In genomic region chr14:57268161-57269067, GRCh38 we compare ENCODE assay signal across 8 cellular contexts. TPM values are rescaled to one million over a fixed set of nuclear protein-coding genes. Genes with fewer than 3 reads are reported as not detected.
DNase-seq lines count a peak whose midpoint lies in the region; ATAC-seq and TF ChIP-seq lines count a peak whose summit lies in the region.

Gene AP5M1, plus strand, starts transcription at chr14:57268971. Its CDS starts 344 bp downstream, at chr14:57269315.
Gene EXOC5, minus strand, starts transcription at chr14:57268905. Its CDS starts 257 bp downstream, at chr14:57268648.

- peak; percentile 88 for ATAC-seq in GM21737 (IDR thresholded peaks at IDR 0.05; ENCODE audit: unreplicated experiment)

- DNase-seq in DMS79 treated with DMSO at 0.1 percent for 48 hours (lab: John Stamatoyannopoulos, UW) (peak; percentile 99), Peyer's patch (peak; percentile 93 to 97 (median 94))
- peak; percentile 92 to 93 for DNase-seq in activated T-cell treated with anti-CD3 and anti-CD28 coated beads, Interleukin-2, amount 50 U/mL, for 48 hours
- DNase-seq in stimulated activated CD8-positive, alpha-beta memory T cell treated with anti-CD3 and anti-CD28 coated beads, Interleukin-7, amount 100 ng/mL, for 1 hour (ENCODE audit: low read depth in 2 of 2) = peak; percentile 75 to 78

- peaks cover 29% of the 10 kb centered on the region for H3K4me1 ChIP-seq in KMS-11 (ENCODE audit: low read depth, poor library complexity, severe bottlenecking)
- peaks cover 0 to 52% (median 9%) of the 10 kb centered on the region in 4 donors for H3K4me1 ChIP-seq in Peyer's patch
- H3K4me1 ChIP-seq in esophagus (ENCODE audit: control insufficient read depth in 2 of 2, insufficient read depth in 2 of 2, low read length in 1 of 2) = no peaks in the 10 kb centered on the region
- H3K4me1 ChIP-seq in mucosa of stomach (ENCODE audit: control insufficient read depth, insufficient read depth, low read length) = peaks cover 9% of the 10 kb centered on the region

- peaks cover 60% of the 10 kb centered on the region; the same call in 1 of the 2 replicates for H3K79me2 ChIP-seq in KMS-11 (ENCODE audit: insufficient read depth, low read depth)

- H3K27me3 ChIP-seq in KMS-11 (ENCODE audit: insufficient read depth, low read depth) = no peaks in the 10 kb centered on the region
- H3K27me3 ChIP-seq in Peyer's patch = no peaks in the 10 kb centered on the region
- no peaks in the 10 kb centered on the region for H3K27me3 ChIP-seq in esophagus (ENCODE audit: control insufficient read depth in 1 of 2, insufficient read depth in 2 of 2, low read length in 2 of 2)
- no peaks in the 10 kb centered on the region for H3K27me3 ChIP-seq in mucosa of stomach (ENCODE audit: control insufficient read depth, insufficient read depth, low read length)

- WGBS in esophagus, 2 donors = 0% methylated on average over 76 of the region's 76 CpGs

- H3K4me3 ChIP-seq in KMS-11 (IDR thresholded peaks at IDR 0.05; ENCODE audit: insufficient read depth, low read depth, low read length) = no peak within 1 kb of the TSS
- peak within 1 kb of the TSS; percentile 72 to 88 (median 80) for H3K4me3 ChIP-seq in Peyer's patch
- H3K4me3 ChIP-seq in esophagus (ENCODE audit: low read depth in 1 of 2, low read length in 2 of 2) = peak within 1 kb of the TSS; percentile 73 to 81
- peak within 1 kb of the TSS; percentile 66 for H3K4me3 ChIP-seq in mucosa of stomach (ENCODE audit: low read length)

- peak within 1 kb of the TSS; percentile 81 for H2AFZ ChIP-seq in KMS-11 (ENCODE audit: low read depth)

- H3K9me3 ChIP-seq in Peyer's patch = no peaks in the 10 kb centered on the region
- H3K9me3 ChIP-seq in esophagus (ENCODE audit: control insufficient read depth in 2 of 2, insufficient read depth in 1 of 2, low read depth in 1 of 2, low read length in 1 of 2) = no peaks in the 10 kb centered on the region
- H3K9me3 ChIP-seq in mucosa of stomach (ENCODE audit: control insufficient read depth, low read length) = no peaks in the 10 kb centered on the region

- peak within 1 kb of the TSS; percentile 97 for H3K27ac ChIP-seq in KMS-11
- H3K27ac ChIP-seq in Peyer's patch = peak within 1 kb of the TSS; percentile 89 to 96 (median 91)
- peak within 1 kb of the TSS; percentile 95 to 97 for H3K27ac ChIP-seq in esophagus (ENCODE audit: low read depth in 2 of 2, low read length in 1 of 2)

- TF ChIP-seq CTCF in KMS-11 (conservative IDR thresholded peaks at IDR 0.05; ENCODE audit: low read depth, low read length) (no peak), Peyer's patch (IDR thresholded peaks at IDR 0.05) (peak in 3 of 6 experiments; percentile 12 to 16 (median 12))

- peak within 1 kb of the TSS; percentile 81 for H3K9ac ChIP-seq in KMS-11
- H3K9ac ChIP-seq in mucosa of stomach (ENCODE audit: low read length) = peak within 1 kb of the TSS; percentile 79

- H3K4me2 ChIP-seq in KMS-11 = peak within 1 kb of the TSS; percentile 51

- H3K36me3 ChIP-seq in KMS-11 (ENCODE audit: insufficient read depth) (no peaks in the 10 kb centered on the region), Peyer's patch (no peaks in the 10 kb centered on the region), esophagus (ENCODE audit: control insufficient read depth in 2 of 2, insufficient read depth in 2 of 2, low read length in 1 of 2) (no peaks in the 10 kb centered on the region), mucosa of stomach (ENCODE audit: control insufficient read depth, insufficient read depth, low read length) (no peaks in the 10 kb centered on the region)

- peak; percentile 60 to 65 for TF ChIP-seq POLR2A in Peyer's patch (IDR thresholded peaks at IDR 0.05)

- no peaks in the 10 kb centered on the region for H4K20me1 ChIP-seq in KMS-11 (ENCODE audit: insufficient read depth)

RNA-seq across cellular contexts. Expression of gene AP5M1, which starts in this region (rescaled TPM):
- 10 to 100 TPM; 39.6 to 74.3 (median 44.1) TPM for total RNA-seq in Peyer's patch
- 10 to 100 TPM in 1 of 2 donors, 1 to 10 TPM in 1; 4.7 to 14.3 TPM for polyA plus RNA-seq in esophagus

RNA-seq across cellular contexts. Expression of gene EXOC5, which starts in this region (rescaled TPM):
- total RNA-seq in Peyer's patch = 10 to 100 TPM; 20.6 to 35.8 (median 30.3) TPM
- 1 to 10 TPM; 5.9 to 8.9 TPM for polyA plus RNA-seq in esophagus
